In the genomic region with DNA sequence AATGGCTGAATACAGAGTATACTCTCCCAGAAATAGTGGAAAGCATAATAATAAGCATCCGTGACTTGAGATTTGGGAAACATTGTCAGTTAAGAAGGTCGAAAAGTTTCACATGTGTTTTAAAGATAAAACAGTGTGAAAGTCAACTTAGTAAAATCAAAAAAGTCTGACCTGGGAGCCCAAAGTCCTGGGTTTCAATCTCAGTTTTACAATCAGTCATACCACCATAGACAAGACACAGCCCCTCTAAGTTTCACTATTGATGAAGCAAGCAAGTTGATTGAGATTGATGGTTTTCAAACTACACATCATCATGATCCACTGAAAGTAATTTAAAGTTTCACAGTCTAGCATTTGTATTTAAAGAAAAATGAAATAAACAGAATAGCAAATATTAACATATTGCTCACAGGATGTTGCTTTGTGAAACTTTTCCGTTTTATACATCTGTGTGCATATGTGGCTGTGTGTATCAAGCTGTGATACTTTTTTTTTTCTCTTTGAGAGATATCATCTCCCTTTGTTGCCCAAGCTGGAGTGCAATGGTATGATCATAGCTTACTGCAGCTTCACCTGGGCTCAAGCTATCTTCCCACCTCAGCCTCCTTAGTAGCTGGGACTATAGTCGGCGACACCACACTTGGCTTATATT, we compare ENCODE assay signal across 12 cellular contexts.
A peak's percentile ranks its signal among the peaks of the same experiment; 100 is the strongest.
DNase-seq lines count a peak whose midpoint lies in the region; ATAC-seq and TF ChIP-seq lines count a peak whose summit lies in the region.
"Had no signal": no experiment of that assay in that cellular context is flagged by ENCODE, and none has a peak within 500 bp of the region (broad histone marks: within the 10 kb centered on the region; RNA-seq: fewer than 3 reads in every experiment).

No MANE protein-coding gene starts in this region.

- H3K27ac Mint-ChIP-seq in T-helper 17 cell: peak overlapping the region; percentile 34
- H3K27ac Mint-ChIP-seq: activated naive CD4-positive, alpha-beta T cell treated with anti-CD3 and anti-CD28 coated beads for 36 hours had no signal

- H3K4me3 ChIP-seq in heart left ventricle: no peak overlapping the region

- WGBS in heart left ventricle, 4 donors: 94 to 97% (median 95%) methylated on average over 5 of the region's 5 CpGs

- DNase-seq in T-helper 17 cell (no peak), NCI-H510A treated with DMSO at 0.1 percent for 48 hours (lab: John Stamatoyannopoulos, UW) (no peak), heart left ventricle (no peak), iPS-NIHi11 (ENCODE audit: low spot score) (no peak)
- no peak for DNase-seq in activated CD8-positive, alpha-beta memory T cell treated with anti-CD3 and anti-CD28 coated beads, Interleukin-2, amount 50 U/mL, for 48 hours
- DNase-seq: activated naive CD4-positive, alpha-beta T cell treated with anti-CD3 and anti-CD28 coated beads for 36 hours; NCI-H2171; stimulated activated CD4-positive, alpha-beta T cell treated with anti-CD3 and anti-CD28 coated beads, Interleukin-2, amount 100 ng/mL, for 48 hours had no signal

- H3K9me3 ChIP-seq in T-helper 17 cell (ENCODE audit: control insufficient read depth, low read length, poor library complexity, severe bottlenecking): no peaks in the 10 kb centered on the region
- no peaks in the 10 kb centered on the region for H3K9me3 ChIP-seq in heart left ventricle
- H3K9me3 ChIP-seq: neutrophil had no signal

- no peak overlapping the region for H3K4me3 Mint-ChIP-seq in T-helper 17 cell
- H3K4me3 Mint-ChIP-seq: activated naive CD4-positive, alpha-beta T cell treated with anti-CD3 and anti-CD28 coated beads for 36 hours had no signal

- H3K4me1 ChIP-seq in heart left ventricle: no peaks in the 10 kb centered on the region

- no peaks in the 10 kb centered on the region for H3K27me3 ChIP-seq in heart left ventricle
- H3K27me3 ChIP-seq: neutrophil had no signal

- TF ChIP-seq CTCF in heart left ventricle (IDR thresholded peaks at IDR 0.05): no peak

- H3K27me3 Mint-ChIP-seq in T-helper 17 cell: no peaks in the 10 kb centered on the region

- H3K4me1 Mint-ChIP-seq in T-helper 17 cell: peaks cover 10% of the 10 kb centered on the region

- intact Hi-C loops in heart left ventricle (cut with DNase I): no loop called here

- H3K36me3 Mint-ChIP-seq in T-helper 17 cell (ENCODE audit: low read depth): no peaks in the 10 kb centered on the region

- H3K36me3 ChIP-seq in heart left ventricle: peaks cover 0 to 73% (median 46%) of the 10 kb centered on the region in 9 donors

- ATAC-seq in GM18505 (IDR thresholded peaks at IDR 0.05; ENCODE audit: unreplicated experiment) (peak; percentile 91), GM19452 (IDR thresholded peaks at IDR 0.05; ENCODE audit: unreplicated experiment) (peak; percentile 88), HG02973 (IDR thresholded peaks at IDR 0.05; ENCODE audit: unreplicated experiment) (peak; percentile 89), T-helper 17 cell (no peak), heart left ventricle (no peak)

- TF ChIP-seq POLR2A in GM18505 (IDR thresholded peaks at IDR 0.05; ENCODE audit: borderline replicate concordance, extremely low read depth, insufficient read depth, insufficient read length) (no peak), heart left ventricle (IDR thresholded peaks at IDR 0.05) (no peak)

- no peak overlapping the region for H3K27ac ChIP-seq in heart left ventricle
- H3K27ac ChIP-seq: neutrophil had no signal

Comparison
In these comparisons a context has a peak if more than half of its experiments do, and no peak if none do; other contexts are left out.
1. ATAC-seq: peak in GM18505 (single experiment), GM19452 (single experiment) and HG02973 (single experiment); none in T-helper 17 cell (single experiment) and heart left ventricle (0 of 4).